In the genomic region with DNA sequence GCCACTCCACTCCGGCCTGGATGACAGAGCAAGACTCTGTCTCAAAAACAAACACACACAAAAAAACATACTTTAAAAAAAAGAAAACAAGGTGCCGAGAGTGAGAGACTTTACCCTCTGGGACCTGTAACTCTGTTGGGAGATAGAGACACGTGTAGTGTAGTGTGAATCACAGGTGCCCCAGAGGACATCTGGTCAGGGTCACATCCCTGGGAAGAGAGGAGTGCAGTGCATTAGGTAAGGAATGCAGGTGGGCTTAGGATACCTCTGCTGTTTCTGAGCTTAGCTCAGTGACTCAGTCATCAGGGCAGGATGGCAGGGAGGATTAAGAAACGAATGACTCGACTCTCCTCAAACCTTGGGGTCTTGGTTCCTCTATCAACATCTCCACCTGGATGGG, we compare ENCODE assay signal across 18 cellular contexts.
A peak's percentile ranks its signal among the peaks of the same experiment; 100 is the strongest.
DNase-seq lines count a peak whose midpoint lies in the region; ATAC-seq, FAIRE-seq and TF ChIP-seq lines count a peak whose summit lies in the region.
"Had no signal": no experiment of that assay in that cellular context is flagged by ENCODE, and none has a peak within 500 bp of the region (broad histone marks: within the 10 kb centered on the region; RNA-seq: fewer than 3 reads in every experiment).

No MANE protein-coding gene starts in this region.

- no peak for TF ChIP-seq RAD21 in HepG2 (CRISPR knock-in tag; IDR thresholded peaks at IDR 0.05)

- FAIRE-seq in HepG2 (lab: Jason Lieb, UNC), result no peak
- FAIRE-seq: A204.1, GM12878, GM18507 had no signal

- ATAC-seq in HepG2, result peak; percentile 63
- ATAC-seq in stimulated activated effector memory CD8-positive, alpha-beta T cell treated with anti-CD3 and anti-CD28 coated beads, Interleukin-12 subunit alpha, Interleukin-12 subunit beta, amount 100 ng/mL, for 72 hours, result peak; percentile 22
- ATAC-seq in GM19452 (IDR thresholded peaks at IDR 0.05; ENCODE audit: unreplicated experiment), result no peak
- ATAC-seq: GM12878 had no signal

- H2AFZ ChIP-seq in OCI-LY7 (ENCODE audit: low read length), result no peak overlapping the region
- no peak overlapping the region for H2AFZ ChIP-seq in HepG2 (ENCODE audit: low read length)

- no peak overlapping the region for H3K4me3 Mint-ChIP-seq in endodermal cell
- no peak overlapping the region for H3K4me3 Mint-ChIP-seq in stimulated activated effector memory CD8-positive, alpha-beta T cell treated with anti-CD3 and anti-CD28 coated beads, Interleukin-12 subunit alpha, Interleukin-12 subunit beta, amount 100 ng/mL, for 72 hours
- no peak overlapping the region for H3K4me3 Mint-ChIP-seq in activated naive CD8-positive, alpha-beta T cell treated with anti-CD3 and anti-CD28 coated beads for 36 hours
- H3K4me3 Mint-ChIP-seq: B cell; CD4-positive, alpha-beta T cell had no signal

- H3K4me1 Mint-ChIP-seq in endodermal cell, result peaks cover 7% of the 10 kb centered on the region
- peaks cover 7% of the 10 kb centered on the region for H3K4me1 Mint-ChIP-seq in stimulated activated effector memory CD8-positive, alpha-beta T cell treated with anti-CD3 and anti-CD28 coated beads, Interleukin-12 subunit alpha, Interleukin-12 subunit beta, amount 100 ng/mL, for 72 hours
- peaks cover 9% of the 10 kb centered on the region for H3K4me1 Mint-ChIP-seq in activated naive CD8-positive, alpha-beta T cell treated with anti-CD3 and anti-CD28 coated beads for 36 hours
- H3K4me1 Mint-ChIP-seq: B cell had no signal

- H3K9ac ChIP-seq in endodermal cell (ENCODE audit: extremely low read depth, low read length, poor library complexity, severe bottlenecking) (no peak overlapping the region), HepG2 (ENCODE audit: insufficient read depth, low read depth, low read length) (no peak overlapping the region)

- peak overlapping the region; percentile 76 for H3K4me2 ChIP-seq in OCI-LY7 (ENCODE audit: low read length)
- H3K4me2 ChIP-seq in HepG2 (ENCODE audit: low read depth, low read length), result no peak overlapping the region

- peak overlapping the region; percentile 18 for H3K27ac ChIP-seq in OCI-LY7 (ENCODE audit: low read depth, low read length, poor library complexity, severe bottlenecking)
- no peak overlapping the region for H3K27ac ChIP-seq in endodermal cell (ENCODE audit: low read depth, low read length)
- no peak overlapping the region for H3K27ac ChIP-seq in HepG2 (ENCODE audit: extremely low read length, insufficient read depth, low read length)

- peaks cover 3% of the 10 kb centered on the region for H3K36me3 Mint-ChIP-seq in endodermal cell (ENCODE audit: low read depth)
- peaks cover 6% of the 10 kb centered on the region for H3K36me3 Mint-ChIP-seq in stimulated activated effector memory CD8-positive, alpha-beta T cell treated with anti-CD3 and anti-CD28 coated beads, Interleukin-12 subunit alpha, Interleukin-12 subunit beta, amount 100 ng/mL, for 72 hours
- peaks cover 1% of the 10 kb centered on the region for H3K36me3 Mint-ChIP-seq in activated naive CD8-positive, alpha-beta T cell treated with anti-CD3 and anti-CD28 coated beads for 36 hours

- no peak for TF ChIP-seq POLR2A in HepG2 (IDR thresholded peaks at IDR 0.05; ENCODE audit: insufficient read depth in 1 of 2, low read depth in 2 of 2, low read length in 2 of 2)

- DNase-seq in OCI-LY7 (ENCODE audit: low spot score) (no peak), endodermal cell (no peak), HepG2 (ENCODE audit: low spot score) (no peak), hippocampal formation (lab: John Stamatoyannopoulos, UW) (no peak), NCI-H1105 (lab: John Stamatoyannopoulos, UW) (no peak)
- no peak for DNase-seq in stimulated activated effector memory CD8-positive, alpha-beta T cell treated with anti-CD3 and anti-CD28 coated beads, Interleukin-12 subunit alpha, Interleukin-12 subunit beta, amount 100 ng/mL, for 72 hours (ENCODE audit: low spot score in 2 of 2)
- DNase-seq in activated naive CD8-positive, alpha-beta T cell treated with anti-CD3 and anti-CD28 coated beads for 36 hours, result no peak
- DNase-seq: C1 segment of cervical spinal cord; Calu3; CD4-positive, alpha-beta T cell; DMS 273 treated with DMSO at 0.1 percent for 48 hours; GOT3 had no signal

- H3K79me2 ChIP-seq in OCI-LY7 (ENCODE audit: insufficient read depth, low read depth, low read length) (peaks cover 25% of the 10 kb centered on the region; the same call in 1 of the 2 replicates), HepG2 (ENCODE audit: insufficient read depth, low read length) (no peaks in the 10 kb centered on the region)

- POLR2A ChIA-PET in OCI-LY7 (lab: Charles Lee) (interaction anchor here (0.7 to 1.7 kb wide), 7 partner anchors 9 to 46 kb away, joined by 3 to 6 read pairs (median 3); no protein-coding TSS in a partner anchor), HepG2 (lab: Yijun Ruan, JAX) (no interaction called here)

- no peaks in the 10 kb centered on the region for H3K27me3 Mint-ChIP-seq in endodermal cell (ENCODE audit: insufficient read depth)
- no peaks in the 10 kb centered on the region for H3K27me3 Mint-ChIP-seq in activated naive CD8-positive, alpha-beta T cell treated with anti-CD3 and anti-CD28 coated beads for 36 hours
- H3K27me3 Mint-ChIP-seq: B cell; CD4-positive, alpha-beta T cell had no signal

- H3K9me3 Mint-ChIP-seq in endodermal cell, result peaks cover 1% of the 10 kb centered on the region
- peaks cover 2% of the 10 kb centered on the region for H3K9me3 Mint-ChIP-seq in stimulated activated effector memory CD8-positive, alpha-beta T cell treated with anti-CD3 and anti-CD28 coated beads, Interleukin-12 subunit alpha, Interleukin-12 subunit beta, amount 100 ng/mL, for 72 hours
- no peaks in the 10 kb centered on the region for H3K9me3 Mint-ChIP-seq in activated naive CD8-positive, alpha-beta T cell treated with anti-CD3 and anti-CD28 coated beads for 36 hours
- H3K9me3 Mint-ChIP-seq: CD4-positive, alpha-beta T cell had no signal

- no peaks in the 10 kb centered on the region for H4K20me1 ChIP-seq in OCI-LY7 (ENCODE audit: insufficient read depth, low read length)
- no peaks in the 10 kb centered on the region for H4K20me1 ChIP-seq in HepG2 (ENCODE audit: insufficient read depth, low read length)

- TF ChIP-seq CTCF in OCI-LY7 (conservative IDR thresholded peaks at IDR 0.05; ENCODE audit: low read length) (no peak), endodermal cell (conservative IDR thresholded peaks at IDR 0.05) (no peak), HepG2 (CRISPR knock-in tag; IDR thresholded peaks at IDR 0.05) (no peak)

- H3K27me3 ChIP-seq in endodermal cell (ENCODE audit: control insufficient read depth, insufficient read depth, low read length, poor library complexity, severe bottlenecking) (peaks cover 12% of the 10 kb centered on the region), HepG2 (ENCODE audit: control insufficient read depth in 1 of 2, insufficient read depth in 2 of 2, low read length in 2 of 2) (no peaks in the 10 kb centered on the region; a peak in 1 of 5 replicates)

- intact Hi-C loops in OCI-LY7 (cut with micrococcal nuclease; ENCODE audit: unreplicated experiment) (loop anchor here (5.0 to 10.0 kb wide), 3 partner anchors 78 to 1443 kb away; partner anchors contain the start of genes MTMR12 and TARS1), HepG2 (cut with micrococcal nuclease; ENCODE audit: unreplicated experiment) (no loop called here)

- H3K36me3 ChIP-seq in OCI-LY7 (ENCODE audit: insufficient read depth, low read length), result peaks cover 30% of the 10 kb centered on the region
- no peaks in the 10 kb centered on the region for H3K36me3 ChIP-seq in endodermal cell (ENCODE audit: control insufficient read depth, insufficient read depth, low read length)
- no peaks in the 10 kb centered on the region for H3K36me3 ChIP-seq in HepG2 (replicated peaks in 1 of 2; ENCODE audit: control insufficient read depth in 1 of 2, insufficient read depth in 2 of 2, low read length in 2 of 2)
- H3K36me3 ChIP-seq: HAP-1 had no signal

- BruUV-seq in OCI-LY7 (replicated peaks; lab: Mats Ljungman, UMichigan) (no TSS peak), HepG2 (replicated peaks; lab: Mats Ljungman, UMichigan) (no TSS peak)

- TF ChIP-seq EP300 in HepG2 (IDR thresholded peaks at IDR 0.05; ENCODE audit: low read depth in 2 of 2, low read length in 2 of 2) (no peak), HepG2 (CRISPR knock-in tag; IDR thresholded peaks at IDR 0.05; ENCODE audit: borderline replicate concordance) (no peak)

- H3K4me1 ChIP-seq in OCI-LY7 (ENCODE audit: insufficient read depth, low read length, poor library complexity, severe bottlenecking), result peaks cover 59% of the 10 kb centered on the region
- no peaks in the 10 kb centered on the region for H3K4me1 ChIP-seq in endodermal cell (ENCODE audit: control insufficient read depth, insufficient read depth, low read length)
- no peaks in the 10 kb centered on the region for H3K4me1 ChIP-seq in HepG2 (ENCODE audit: insufficient read depth, low read length)
- H3K4me1 ChIP-seq: HAP-1 had no signal

- in situ Hi-C loops in HepG2 (cut with HindIII; ENCODE audit: extremely low pct_ligation_motif_present, low pct_unique_long_range_greater_than_20kb), result no loop called here

- 80 to 86% methylated on average over 4 to 5 of the region's 5 CpGs for WGBS in endodermal cell (ENCODE audit: insufficient coverage in 1 of 2, insufficient read length in 1 of 2), 2 experiments
- WGBS in HepG2 (ENCODE audit: low lambda C conversion rate), result 13% methylated on average over 5 of the region's 5 CpGs

- no peaks in the 10 kb centered on the region for H3K9me2 ChIP-seq in OCI-LY7 (ENCODE audit: insufficient read depth, low read length)

- no peaks in the 10 kb centered on the region for H3K9me3 ChIP-seq in OCI-LY7 (ENCODE audit: low read length)
- no peaks in the 10 kb centered on the region for H3K9me3 ChIP-seq in endodermal cell (ENCODE audit: control insufficient read depth, low read length)
- no peaks in the 10 kb centered on the region for H3K9me3 ChIP-seq in HepG2 (ENCODE audit: low read length)
- H3K9me3 ChIP-seq: HAP-1 had no signal

- peak overlapping the region; percentile 45 for H3K27ac Mint-ChIP-seq in endodermal cell
- H3K27ac Mint-ChIP-seq in stimulated activated effector memory CD8-positive, alpha-beta T cell treated with anti-CD3 and anti-CD28 coated beads, Interleukin-12 subunit alpha, Interleukin-12 subunit beta, amount 100 ng/mL, for 72 hours, result no peak overlapping the region
- no peak overlapping the region for H3K27ac Mint-ChIP-seq in activated naive CD8-positive, alpha-beta T cell treated with anti-CD3 and anti-CD28 coated beads for 36 hours
- H3K27ac Mint-ChIP-seq: B cell; CD4-positive, alpha-beta T cell had no signal

- peak overlapping the region; percentile 69 for H3K4me3 ChIP-seq in OCI-LY7 (ENCODE audit: low read depth, low read length, poor library complexity, severe bottlenecking)
- H3K4me3 ChIP-seq in endodermal cell (ENCODE audit: low read length), result no peak overlapping the region
- no peak overlapping the region for H3K4me3 ChIP-seq in HepG2 (replicated peaks in 1 of 3; ENCODE audit: insufficient read depth in 1 of 3, low read depth in 2 of 3, low read length in 3 of 3)
- H3K4me3 ChIP-seq: GM12878, HAP-1 had no signal

- CTCF ChIA-PET in OCI-LY7 (lab: Charles Lee; ENCODE audit: unreplicated experiment) (no interaction called here), HepG2 (lab: Yijun Ruan, JAX; ENCODE audit: low intra/inter-chr PET ratio, low total read pairs) (no interaction called here)

TF ChIP-seq in HepG2, 621 proteins besides CTCF, POLR2A, EP300 and RAD21 (continues in another document):
- TF ChIP-seq RARA (CRISPR knock-in tag; IDR thresholded peaks at IDR 0.05) (peak; percentile 43; the same call in 1 of the 2 replicates), ARNTL (CRISPR knock-in tag; IDR thresholded peaks at IDR 0.05) (peak; percentile 86)
